In the genomic region with DNA sequence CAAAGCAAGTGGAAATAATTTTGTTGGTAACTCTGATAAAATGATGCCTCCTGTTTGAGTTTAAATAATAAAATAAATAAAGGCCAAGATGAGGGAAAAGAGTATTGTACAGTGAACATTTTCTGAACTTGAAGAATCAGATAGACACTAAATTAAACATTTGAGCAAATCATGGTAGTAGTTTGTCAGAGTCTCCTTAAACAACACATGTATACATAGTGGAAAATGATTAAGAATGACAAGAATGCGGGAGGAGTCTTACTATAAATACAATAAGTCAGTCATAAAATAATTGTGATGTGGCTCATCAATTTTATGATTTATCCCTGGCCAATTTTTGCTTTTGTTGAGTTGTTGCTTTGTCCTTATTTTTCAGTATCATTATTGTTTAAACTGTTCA, we compare ENCODE assay signal across 30 cellular contexts.
DNase-seq lines count a peak whose midpoint lies in the region; ATAC-seq and TF ChIP-seq lines count a peak whose summit lies in the region.
"Had no signal": no experiment of that assay in that cellular context is flagged by ENCODE, and none has a peak within 500 bp of the region (broad histone marks: within the 10 kb centered on the region; RNA-seq: fewer than 3 reads in every experiment).

No MANE protein-coding gene starts in this region.

- no peaks in the 10 kb centered on the region for H3K9me3 Mint-ChIP-seq in MCF 10A (ENCODE audit: unreplicated experiment)
- peaks cover 2% of the 10 kb centered on the region for H3K9me3 Mint-ChIP-seq in chondrocyte (ENCODE audit: low read depth)
- H3K9me3 Mint-ChIP-seq: activated B cell treated with CpG ODN at 0.5 μM for 24 hours; activated naive CD4-positive, alpha-beta T cell treated with anti-CD3 and anti-CD28 coated beads, Interleukin-2, amount 10 ng/mL, durations not matched to agents 7 days and 5 days; naive thymus-derived CD8-positive, alpha-beta T cell; stimulated activated naive B cell treated with anti-CD40 and anti-IgM and Interleukin-4, amounts not matched to agents 10 μg/mL and 1 μg/mL and 100 μg/mL, for 72 hours had no signal

- no peak for TF ChIP-seq POLR2A in stomach (IDR thresholded peaks at IDR 0.05)

- H3K4me1 Mint-ChIP-seq in MCF 10A (ENCODE audit: insufficient read depth, unreplicated experiment), result peaks cover 13% of the 10 kb centered on the region
- H3K4me1 Mint-ChIP-seq in chondrocyte (ENCODE audit: low read depth), result peaks cover 39% of the 10 kb centered on the region
- H3K4me1 Mint-ChIP-seq: activated B cell treated with CpG ODN at 0.5 μM for 24 hours; activated naive CD4-positive, alpha-beta T cell treated with anti-CD3 and anti-CD28 coated beads, Interleukin-2, amount 10 ng/mL, durations not matched to agents 7 days and 5 days; CD4-positive, alpha-beta memory T cell; naive thymus-derived CD8-positive, alpha-beta T cell; stimulated activated naive B cell treated with anti-CD40 and anti-IgM and Interleukin-4, amounts not matched to agents 10 μg/mL and 1 μg/mL and 100 μg/mL, for 72 hours had no signal

- H3K4me3 Mint-ChIP-seq in MCF 10A (ENCODE audit: unreplicated experiment) (no peak overlapping the region), chondrocyte (ENCODE audit: unreplicated experiment) (no peak overlapping the region)
- H3K4me3 Mint-ChIP-seq: activated B cell treated with CpG ODN at 0.5 μM for 24 hours; activated naive CD4-positive, alpha-beta T cell treated with anti-CD3 and anti-CD28 coated beads, Interleukin-2, amount 10 ng/mL, durations not matched to agents 7 days and 5 days; CD4-positive, alpha-beta memory T cell; naive thymus-derived CD8-positive, alpha-beta T cell; stimulated activated naive B cell treated with anti-CD40 and anti-IgM and Interleukin-4, amounts not matched to agents 10 μg/mL and 1 μg/mL and 100 μg/mL, for 72 hours had no signal

- no peak for TF ChIP-seq CTCF in mammary epithelial cell (conservative IDR thresholded peaks at IDR 0.05 in 1 of 2, IDR thresholded peaks at IDR 0.05 in 1 of 2; ENCODE audit: extremely low read depth in 1 of 2, insufficient read depth in 1 of 2, low read depth in 1 of 2, low read length in 2 of 2)
- TF ChIP-seq CTCF in MCF 10A (IDR thresholded peaks at IDR 0.05; ENCODE audit: unreplicated experiment), result no peak
- no peak for TF ChIP-seq CTCF in chondrocyte (IDR thresholded peaks at IDR 0.05)
- TF ChIP-seq CTCF in stomach (IDR thresholded peaks at IDR 0.05), result no peak

- TF ChIP-seq EP300 in stomach (IDR thresholded peaks at IDR 0.05), result no peak

- H3K27ac Mint-ChIP-seq in MCF 10A (ENCODE audit: low read depth, unreplicated experiment), result no peak overlapping the region
- peak overlapping the region; percentile 89 for H3K27ac Mint-ChIP-seq in chondrocyte (ENCODE audit: unreplicated experiment)
- H3K27ac Mint-ChIP-seq: activated B cell treated with CpG ODN at 0.5 μM for 24 hours; activated naive CD4-positive, alpha-beta T cell treated with anti-CD3 and anti-CD28 coated beads, Interleukin-2, amount 10 ng/mL, durations not matched to agents 7 days and 5 days; CD4-positive, alpha-beta memory T cell; naive thymus-derived CD8-positive, alpha-beta T cell; stimulated activated naive B cell treated with anti-CD40 and anti-IgM and Interleukin-4, amounts not matched to agents 10 μg/mL and 1 μg/mL and 100 μg/mL, for 72 hours had no signal

- H3K27me3 Mint-ChIP-seq in MCF 10A (ENCODE audit: insufficient read depth, unreplicated experiment) (no peaks in the 10 kb centered on the region), chondrocyte (ENCODE audit: low read depth) (no peaks in the 10 kb centered on the region)
- H3K27me3 Mint-ChIP-seq: activated B cell treated with CpG ODN at 0.5 μM for 24 hours; activated naive CD4-positive, alpha-beta T cell treated with anti-CD3 and anti-CD28 coated beads, Interleukin-2, amount 10 ng/mL, durations not matched to agents 7 days and 5 days; stimulated activated naive B cell treated with anti-CD40 and anti-IgM and Interleukin-4, amounts not matched to agents 10 μg/mL and 1 μg/mL and 100 μg/mL, for 72 hours had no signal

- H3K4me2 ChIP-seq in mammary epithelial cell (ENCODE audit: insufficient read depth, low read depth, low read length), result no peak overlapping the region
- H3K4me2 ChIP-seq: PC-9 had no signal

- CTCF ChIA-PET in mammary epithelial cell (lab: Charles Lee; ENCODE audit: low non-redundant PET), result no interaction called here
- CTCF ChIA-PET in MCF 10A (lab: Yijun Ruan, JAX), result no interaction called here

- dilution Hi-C loops in mammary epithelial cell (cut with HindIII; ENCODE audit: low sequenced_read_pairs), result no loop called here

- no peaks in the 10 kb centered on the region for H3K36me3 ChIP-seq in mammary epithelial cell (ENCODE audit: insufficient read depth, low read length)
- H3K36me3 ChIP-seq in mesodermal cell (ENCODE audit: control insufficient read depth, insufficient read depth, low read length), result no peaks in the 10 kb centered on the region
- no peaks in the 10 kb centered on the region for H3K36me3 ChIP-seq in stomach
- H3K36me3 ChIP-seq: esophagus squamous epithelium, ovary, suprapubic skin had no signal

- intact Hi-C loops in mammary epithelial cell (cut with micrococcal nuclease), result no loop called here
- intact Hi-C loops in MCF 10A (cut with micrococcal nuclease), result no loop called here
- intact Hi-C loops in stomach (cut with DNase I; ENCODE audit: low total_unique reads), result no loop called here

- no peak overlapping the region for H2AFZ ChIP-seq in mammary epithelial cell (ENCODE audit: low read depth, low read length)
- H2AFZ ChIP-seq: PC-9 had no signal

- DNase-seq in mammary epithelial cell (peak; percentile 3), MCF 10A (ENCODE audit: unreplicated experiment) (no peak), chondrocyte (ENCODE audit: low spot score) (no peak), midbrain (lab: John Stamatoyannopoulos, UW) (no peak), stomach (no peak)
- DNase-seq in stimulated activated CD8-positive, alpha-beta memory T cell treated with anti-CD3 and anti-CD28 coated beads, Interleukin-4, amount 100 ng/mL, for 48 hours, result no peak
- DNase-seq: 8988T; activated B cell treated with CpG ODN at 0.5 μM for 24 hours; activated CD4-positive, alpha-beta T cell treated with anti-CD3 and anti-CD28 coated beads, Interleukin-2, amount 50 U/mL, for 1 hour; activated naive CD4-positive, alpha-beta T cell treated with anti-CD3 and anti-CD28 coated beads, Interleukin-2, amount 10 ng/mL, durations not matched to agents 7 days and 5 days; AML-193; amygdala; CD4-positive, alpha-beta memory T cell; esophagus squamous epithelium; islet precursor cell; left ventricle myocardium superior; naive thymus-derived CD8-positive, alpha-beta T cell; NCI-H187; NCI-H2171 treated with DMSO at 0.1 percent for 48 hours; NCI-H524 treated with DMSO at 0.1 percent for 48 hours; NK-92 treated with Interleukin-12 subunit alpha and Interleukin-12 subunit beta, amount 100 ng/mL, for 24 hours; ovary; PC-9; SHP77; stimulated activated CD4-positive, alpha-beta T cell treated with anti-CD3 and anti-CD28 coated beads, Interleukin-4, amount 100 ng/mL, for 4 hours; stimulated activated naive B cell treated with anti-CD40 and anti-IgM and Interleukin-4, amounts not matched to agents 10 μg/mL and 1 μg/mL and 100 μg/mL, for 72 hours had no signal

- 75% methylated on average over 1 of the region's 1 CpG for WGBS in mammary epithelial cell (ENCODE audit: low coverage, missing lambda C conversion rate)
- no CpG with 5 or more reads among the region's 1 CpG for WGBS in mesodermal cell (ENCODE audit: insufficient coverage in 2 of 2), 2 experiments
- 70 to 81% (median 74%) methylated on average over 1 of the region's 1 CpG for WGBS in stomach, 5 donors

- no peak overlapping the region for H3K4me3 ChIP-seq in mammary epithelial cell (replicated peaks in 1 of 3; ENCODE audit: insufficient read depth in 1 of 3, low read depth in 2 of 3, low read length in 3 of 3)
- H3K4me3 ChIP-seq in mesodermal cell (ENCODE audit: extremely low read depth, insufficient read depth, low read length, poor library complexity, severe bottlenecking), result no peak overlapping the region
- no peak overlapping the region for H3K4me3 ChIP-seq in stomach
- H3K4me3 ChIP-seq: coronary artery, esophagus squamous epithelium, ovary, PC-9, suprapubic skin had no signal

- H3K36me3 Mint-ChIP-seq in MCF 10A (ENCODE audit: insufficient read depth, unreplicated experiment) (no peaks in the 10 kb centered on the region), chondrocyte (ENCODE audit: low read depth) (peaks cover 2% of the 10 kb centered on the region)
- H3K36me3 Mint-ChIP-seq: activated naive CD4-positive, alpha-beta T cell treated with anti-CD3 and anti-CD28 coated beads, Interleukin-2, amount 10 ng/mL, durations not matched to agents 7 days and 5 days; CD4-positive, alpha-beta memory T cell; naive thymus-derived CD8-positive, alpha-beta T cell; stimulated activated naive B cell treated with anti-CD40 and anti-IgM and Interleukin-4, amounts not matched to agents 10 μg/mL and 1 μg/mL and 100 μg/mL, for 72 hours had no signal

- no peak overlapping the region for H3K27ac ChIP-seq in mammary epithelial cell (ENCODE audit: insufficient read depth, low read depth, low read length)
- H3K27ac ChIP-seq in mesodermal cell (ENCODE audit: low read depth, low read length, severe bottlenecking), result peak overlapping the region; percentile 75
- H3K27ac ChIP-seq in stomach, result no peak overlapping the region
- H3K27ac ChIP-seq: coronary artery, esophagus squamous epithelium, ovary, PC-9, suprapubic skin had no signal

- POLR2A ChIA-PET in MCF 10A (lab: Yijun Ruan, JAX), result interaction anchor here (0.7 kb wide), 2 partner anchors 43 to 377 kb away, joined by 3 read pairs; no protein-coding TSS in a partner anchor

- no peaks in the 10 kb centered on the region for H3K79me2 ChIP-seq in mammary epithelial cell (ENCODE audit: insufficient read depth, low read length)

- no peak for ATAC-seq in GM19324 (IDR thresholded peaks at IDR 0.05; ENCODE audit: low FRiP score, unreplicated experiment)
- ATAC-seq: naive thymus-derived CD8-positive, alpha-beta T cell; stimulated activated naive B cell treated with anti-CD40 and anti-IgM and Interleukin-4, amounts not matched to agents 10 μg/mL and 1 μg/mL and 100 μg/mL, for 72 hours had no signal

- H3K9ac ChIP-seq in mammary epithelial cell (ENCODE audit: insufficient read depth, low read length), result no peak overlapping the region

- BruUV-seq in mammary epithelial cell (replicated peaks; lab: Mats Ljungman, UMichigan) (no TSS peak), MCF 10A (replicated peaks; lab: Mats Ljungman, UMichigan) (no TSS peak)

- H3K27me3 ChIP-seq in mammary epithelial cell (ENCODE audit: insufficient read depth, low read length), result no peaks in the 10 kb centered on the region
- H3K27me3 ChIP-seq in stomach, result no peaks in the 10 kb centered on the region
- H3K27me3 ChIP-seq: esophagus squamous epithelium, ovary, suprapubic skin had no signal

- in situ Hi-C loops in mammary epithelial cell (cut with MboI; ENCODE audit: low sequenced_read_pairs in 2 of 2), result no loop called here

- H3K9me3 ChIP-seq in mammary epithelial cell (replicated peaks; ENCODE audit: insufficient read depth, low read length), result no peaks in the 10 kb centered on the region
- H3K9me3 ChIP-seq in mesodermal cell (ENCODE audit: control insufficient read depth, low read length), result no peaks in the 10 kb centered on the region
- no peaks in the 10 kb centered on the region for H3K9me3 ChIP-seq in stomach
- H3K9me3 ChIP-seq: esophagus squamous epithelium, ovary, suprapubic skin had no signal

- H4K20me1 ChIP-seq in mammary epithelial cell (ENCODE audit: insufficient read depth, low read length), result no peaks in the 10 kb centered on the region

- H3K4me1 ChIP-seq in mammary epithelial cell (ENCODE audit: insufficient read depth, low read length) (peaks cover 5% of the 10 kb centered on the region), mesodermal cell (ENCODE audit: control insufficient read depth, insufficient read depth, low read length, poor library complexity, severe bottlenecking) (peaks cover 5% of the 10 kb centered on the region), stomach (peaks cover 5 to 21% (median 8%) of the 10 kb centered on the region in 4 donors)
- H3K4me1 ChIP-seq: suprapubic skin had no signal
